28 cellular contexts compared by ENCODE assay signal in genomic region chr12:62361048-62361447, GRCh38.
DNase-seq lines count a peak whose midpoint lies in the region; ATAC-seq and TF ChIP-seq lines count a peak whose summit lies in the region.
"Had no signal": no experiment of that assay in that cellular context is flagged by ENCODE, and none has a peak within 500 bp of the region (broad histone marks: within the 10 kb centered on the region; RNA-seq: fewer than 3 reads in every experiment).

No MANE protein-coding gene starts in this region.

- peaks cover 34% of the 10 kb centered on the region for H3K4me1 Mint-ChIP-seq in activated naive CD8-positive, alpha-beta T cell (ENCODE audit: low read depth)
- H3K4me1 Mint-ChIP-seq in activated naive CD8-positive, alpha-beta T cell treated with anti-CD3 and anti-CD28 coated beads for 36 hours, result peaks cover 12% of the 10 kb centered on the region
- H3K4me1 Mint-ChIP-seq: GM23338 had no signal

- H3K27me3 Mint-ChIP-seq in activated naive CD8-positive, alpha-beta T cell, result no peaks in the 10 kb centered on the region
- no peaks in the 10 kb centered on the region for H3K27me3 Mint-ChIP-seq in activated naive CD8-positive, alpha-beta T cell treated with anti-CD3 and anti-CD28 coated beads for 36 hours
- H3K27me3 Mint-ChIP-seq: CD4-positive, CD25-positive, alpha-beta regulatory T cell had no signal

- intact Hi-C loops in right cardiac atrium (cut with DNase I), result no loop called here

- H3K27me3 ChIP-seq in trophoblast cell (ENCODE audit: insufficient read depth, low read length), result no peaks in the 10 kb centered on the region
- no peaks in the 10 kb centered on the region for H3K27me3 ChIP-seq in right cardiac atrium (ENCODE audit: control insufficient read depth, insufficient read depth)
- H3K27me3 ChIP-seq: BE2C had no signal

- no peak overlapping the region for H3K18ac ChIP-seq in trophoblast cell (ENCODE audit: low read length)

- no peak overlapping the region for H2AK5ac ChIP-seq in trophoblast cell (ENCODE audit: low read length)

- H3K4me3 ChIP-seq in coronary artery, result no peak overlapping the region
- H3K4me3 ChIP-seq in trophoblast cell (ENCODE audit: low read depth, low read length), result no peak overlapping the region
- no peak overlapping the region for H3K4me3 ChIP-seq in right cardiac atrium (ENCODE audit: low read length)
- H3K4me3 ChIP-seq: GM12878, GM23338, HAP-1, SK-N-MC had no signal

- ATAC-seq in right cardiac atrium, result no peak
- ATAC-seq: GM12878, GM23338 had no signal

- H3K4ac ChIP-seq in trophoblast cell (ENCODE audit: low read depth, low read length), result no peak overlapping the region

- H3K4me1 ChIP-seq in trophoblast cell (ENCODE audit: control insufficient read depth in 1 of 2, insufficient read depth in 2 of 2, low read length in 2 of 2) (no peaks in the 10 kb centered on the region), right cardiac atrium (ENCODE audit: control insufficient read depth, insufficient read depth, low read length) (no peaks in the 10 kb centered on the region)
- H3K4me1 ChIP-seq: BE2C, Caco-2, HAP-1 had no signal

- no peaks in the 10 kb centered on the region for H3K79me1 ChIP-seq in trophoblast cell (ENCODE audit: low read length)

- no peak overlapping the region for H3K4me3 Mint-ChIP-seq in activated naive CD8-positive, alpha-beta T cell
- no peak overlapping the region for H3K4me3 Mint-ChIP-seq in activated naive CD8-positive, alpha-beta T cell treated with anti-CD3 and anti-CD28 coated beads for 36 hours
- H3K4me3 Mint-ChIP-seq: CD4-positive, CD25-positive, alpha-beta regulatory T cell; GM23338 had no signal

- no peak for DNase-seq in activated naive CD8-positive, alpha-beta T cell treated with anti-CD3 and anti-CD28 coated beads for 36 hours
- DNase-seq in coronary artery (ENCODE audit: low spot score) (no peak), trophoblast cell (peak; percentile 0 to 63), iPS-NIHi11 (ENCODE audit: low spot score) (no peak), right cardiac atrium (no peak), NCI-H1417 treated with DMSO at 0.1 percent for 48 hours (lab: John Stamatoyannopoulos, UW) (no peak), CD1c-positive myeloid dendritic cell (ENCODE audit: extremely low spot score) (no peak)
- DNase-seq: BE2C; Caco-2; CD4-positive, CD25-positive, alpha-beta regulatory T cell; DMS 273 treated with DMSO at 0.1 percent for 48 hours; DMS79 treated with DMSO at 0.1 percent for 48 hours; KBM-7; MM.1S; NCI-H1092 treated with DMSO at 0.1 percent for 48 hours; NCI-H146; NCI-H2029; NCI-H226; NCI-H510A treated with DMSO at 0.1 percent for 48 hours; NCI-H748 treated with DMSO at 0.1 percent for 48 hours; NK-92 treated with Interleukin-12 subunit alpha and Interleukin-12 subunit beta, amount 100 ng/mL, for 24 hours; SHP77 treated with DMSO at 0.1 percent for 48 hours had no signal

- no peaks in the 10 kb centered on the region for H3K9me3 Mint-ChIP-seq in activated naive CD8-positive, alpha-beta T cell (ENCODE audit: low read depth)
- H3K9me3 Mint-ChIP-seq in activated naive CD8-positive, alpha-beta T cell treated with anti-CD3 and anti-CD28 coated beads for 36 hours, result peaks cover 22% of the 10 kb centered on the region

- no peak overlapping the region for H2BK12ac ChIP-seq in trophoblast cell (ENCODE audit: low read length)

- H3K14ac ChIP-seq in trophoblast cell (ENCODE audit: low read length), result no peak overlapping the region

- H4K8ac ChIP-seq in trophoblast cell (ENCODE audit: low read depth, low read length), result no peak overlapping the region

- H3K27ac ChIP-seq in coronary artery, result peak overlapping the region; percentile 7 to 17
- H3K27ac ChIP-seq in trophoblast cell (ENCODE audit: low read depth, low read length), result no peak overlapping the region
- H3K27ac ChIP-seq in right cardiac atrium (ENCODE audit: low read length), result no peak overlapping the region
- H3K27ac ChIP-seq: RWPE1, SK-N-MC had no signal

- no peak overlapping the region for H3K9ac ChIP-seq in trophoblast cell (ENCODE audit: low read length)

- H2AFZ ChIP-seq in trophoblast cell (ENCODE audit: insufficient read depth, low read length, poor library complexity), result no peak overlapping the region
- H2AFZ ChIP-seq: GM23338 had no signal

- no peak overlapping the region for H2BK5ac ChIP-seq in trophoblast cell (ENCODE audit: low read depth, low read length, poor library complexity)

- H3K9me3 ChIP-seq in trophoblast cell (ENCODE audit: insufficient read depth, low read depth, low read length), result no peaks in the 10 kb centered on the region
- H3K9me3 ChIP-seq in right cardiac atrium (ENCODE audit: control insufficient read depth, low read length), result no peaks in the 10 kb centered on the region
- H3K9me3 ChIP-seq: BE2C, Caco-2, HAP-1 had no signal

- peaks cover 37% of the 10 kb centered on the region for H3K36me3 Mint-ChIP-seq in activated naive CD8-positive, alpha-beta T cell
- H3K36me3 Mint-ChIP-seq in activated naive CD8-positive, alpha-beta T cell treated with anti-CD3 and anti-CD28 coated beads for 36 hours, result peaks cover 49% of the 10 kb centered on the region

- no peaks in the 10 kb centered on the region for H3K36me3 ChIP-seq in trophoblast cell (ENCODE audit: control insufficient read depth in 1 of 2, insufficient read depth in 2 of 2, low read length in 2 of 2)
- H3K36me3 ChIP-seq: HAP-1 had no signal

- no peak overlapping the region for H4K91ac ChIP-seq in trophoblast cell (ENCODE audit: low read depth, low read length)

- no peak overlapping the region for H3K23ac ChIP-seq in trophoblast cell (ENCODE audit: low read length)

- no peak overlapping the region for H2BK120ac ChIP-seq in trophoblast cell (ENCODE audit: insufficient read depth, low read length, poor library complexity)

- peak overlapping the region; percentile 10 for H3K27ac Mint-ChIP-seq in activated naive CD8-positive, alpha-beta T cell
- no peak overlapping the region for H3K27ac Mint-ChIP-seq in activated naive CD8-positive, alpha-beta T cell treated with anti-CD3 and anti-CD28 coated beads for 36 hours
- H3K27ac Mint-ChIP-seq: GM23338 had no signal

- H4K12ac ChIP-seq in trophoblast cell (ENCODE audit: low read depth, low read length), result no peak overlapping the region

- TF ChIP-seq CTCF in coronary artery (IDR thresholded peaks at IDR 0.05), result no peak

- H3K4me2 ChIP-seq in trophoblast cell (ENCODE audit: low read length), result no peak overlapping the region
- H3K4me2 ChIP-seq: GM23338 had no signal

- WGBS in trophoblast cell (ENCODE audit: extremely low coverage, insufficient coverage, insufficient read length), result no CpG with 5 or more reads among the region's 2 CpGs
- 72% methylated on average over 2 of the region's 2 CpGs for WGBS in right cardiac atrium

- H3K79me2 ChIP-seq in trophoblast cell (ENCODE audit: control insufficient read depth, insufficient read depth, low read length, poor library complexity), result no peaks in the 10 kb centered on the region

Comparison
In these comparisons a context has a peak if more than half of its experiments do, and no peak if none do; other contexts are left out.
1. DNase-seq: peak in trophoblast cell (2 of 2); none in activated naive CD8-positive, alpha-beta T cell treated with anti-CD3 and anti-CD28 coated beads for 36 hours (single experiment), coronary artery (single experiment), iPS-NIHi11 (single experiment), right cardiac atrium (0 of 3), NCI-H1417 treated with DMSO at 0.1 percent for 48 hours (single experiment) and CD1c-positive myeloid dendritic cell (single experiment).
2. H3K27ac ChIP-seq: peak in coronary artery (2 of 2); none in trophoblast cell (single experiment) and right cardiac atrium (single experiment).